ENCODE assay signal across 9 cellular contexts in the genomic region with DNA sequence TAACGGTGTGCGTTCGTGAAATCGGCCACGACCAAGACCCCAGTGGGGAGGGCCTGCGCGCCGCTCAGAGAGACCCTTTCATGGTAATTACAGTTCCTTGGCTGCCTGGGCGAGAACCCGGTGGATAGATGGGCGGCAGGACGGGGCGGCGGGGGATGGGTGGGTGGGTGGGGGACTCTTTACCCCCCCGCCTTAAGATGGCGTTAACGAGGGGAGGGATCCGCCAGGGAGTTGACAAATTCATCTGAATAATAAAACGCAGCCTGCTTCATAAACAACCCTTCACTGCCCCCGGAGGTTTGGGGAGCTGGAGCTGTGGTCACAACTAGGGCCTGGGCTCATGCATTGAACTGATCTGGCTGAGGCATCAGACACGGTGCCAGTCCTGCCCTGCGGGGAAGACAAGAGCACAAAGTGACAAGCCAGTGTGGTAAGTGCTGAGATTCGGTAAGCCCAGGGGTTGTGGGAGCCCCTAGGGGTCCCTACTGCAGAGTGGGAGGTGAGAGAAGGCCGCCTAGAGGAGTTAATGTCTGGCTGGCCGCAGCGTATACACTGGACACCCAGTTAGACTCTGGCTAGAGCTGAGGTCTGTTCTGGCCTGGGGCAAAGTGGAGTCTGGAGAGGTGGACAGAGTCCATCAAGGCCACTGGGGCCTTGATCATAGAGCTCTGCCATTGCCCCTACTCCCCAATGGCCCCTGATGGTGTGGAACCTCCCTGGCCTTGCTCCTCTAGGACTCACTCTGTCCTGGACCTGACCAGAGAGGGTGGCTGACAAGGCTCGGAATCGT. TPM values are rescaled to one million over a fixed set of nuclear protein-coding genes. Genes with fewer than 3 reads are reported as not detected.
DNase-seq lines count a peak whose midpoint lies in the region; ATAC-seq and TF ChIP-seq lines count a peak whose summit lies in the region.
"Had no signal": no experiment of that assay in that cellular context is flagged by ENCODE, and none has a peak within 500 bp of the region (broad histone marks: within the 10 kb centered on the region; RNA-seq: fewer than 3 reads in every experiment).

No MANE protein-coding gene starts in this region.

- H3K27ac ChIP-seq in CD8-positive, alpha-beta T cell (ENCODE audit: low read depth, low read length): no peak overlapping the region
- peak overlapping the region; percentile 93 for H3K27ac ChIP-seq in lower lobe of right lung
- H3K27ac ChIP-seq in tibial nerve: peak overlapping the region; percentile 85 to 98 (median 92)

- H3K27ac Mint-ChIP-seq in CD8-positive, alpha-beta T cell: no peak overlapping the region
- no peak overlapping the region for H3K27ac Mint-ChIP-seq in central memory CD8-positive, alpha-beta T cell (ENCODE audit: low read depth)
- H3K27ac Mint-ChIP-seq: IgD-negative memory B cell had no signal

- no peaks in the 10 kb centered on the region for H3K27me3 ChIP-seq in CD8-positive, alpha-beta T cell (ENCODE audit: insufficient read depth, low read length)
- no peaks in the 10 kb centered on the region for H3K27me3 ChIP-seq in lower lobe of right lung (ENCODE audit: low read depth)
- no peaks in the 10 kb centered on the region for H3K27me3 ChIP-seq in tibial nerve

- peaks cover 36% of the 10 kb centered on the region for H3K27me3 Mint-ChIP-seq in CD8-positive, alpha-beta T cell (ENCODE audit: low read depth)
- peaks cover 50% of the 10 kb centered on the region for H3K27me3 Mint-ChIP-seq in central memory CD8-positive, alpha-beta T cell

- no peaks in the 10 kb centered on the region for H3K36me3 Mint-ChIP-seq in CD8-positive, alpha-beta T cell
- no peaks in the 10 kb centered on the region for H3K36me3 Mint-ChIP-seq in central memory CD8-positive, alpha-beta T cell (ENCODE audit: insufficient read depth)

- no peaks in the 10 kb centered on the region for H3K36me3 ChIP-seq in CD8-positive, alpha-beta T cell (ENCODE audit: insufficient read depth, low read length)
- H3K36me3 ChIP-seq in lower lobe of right lung (no peaks in the 10 kb centered on the region), tibial nerve (no peaks in the 10 kb centered on the region)

- intact Hi-C loops in CD8-positive, alpha-beta T cell (cut with DNase I, micrococcal nuclease): no loop called here
- intact Hi-C loops in lower lobe of right lung (cut with DNase I): no loop called here

- CTCF ChIA-PET in CD8-positive, alpha-beta T cell (lab: Charles Lee): interaction anchor here (1.2 kb wide), 1 partner anchor 587 kb away, joined by 3 read pairs; no protein-coding TSS in a partner anchor

- no peak overlapping the region for H3K4me3 ChIP-seq in CD8-positive, alpha-beta T cell (ENCODE audit: low read depth, low read length)
- H3K4me3 ChIP-seq in NB4 (ENCODE audit: low read depth, low read length): peak overlapping the region; percentile 75
- H3K4me3 ChIP-seq in lower lobe of right lung: peak overlapping the region; percentile 82
- H3K4me3 ChIP-seq in tibial nerve: peak overlapping the region; percentile 59 to 87 (median 80)

- H3K9me3 Mint-ChIP-seq in CD8-positive, alpha-beta T cell: no peaks in the 10 kb centered on the region
- no peaks in the 10 kb centered on the region for H3K9me3 Mint-ChIP-seq in central memory CD8-positive, alpha-beta T cell

- 9% methylated on average over 23 to 28 of the region's 28 CpGs for WGBS in tibial nerve, 2 donors

- H3K9me3 ChIP-seq in CD8-positive, alpha-beta T cell (ENCODE audit: low read length): no peaks in the 10 kb centered on the region
- no peaks in the 10 kb centered on the region for H3K9me3 ChIP-seq in lower lobe of right lung
- no peaks in the 10 kb centered on the region for H3K9me3 ChIP-seq in tibial nerve

- H3K4me1 ChIP-seq in CD8-positive, alpha-beta T cell (ENCODE audit: insufficient read depth, low read length): no peaks in the 10 kb centered on the region
- H3K4me1 ChIP-seq in lower lobe of right lung (peaks cover 24% of the 10 kb centered on the region), tibial nerve (peaks cover 0 to 40% (median 22%) of the 10 kb centered on the region in 4 donors)

- POLR2A ChIA-PET in CD8-positive, alpha-beta T cell (lab: Charles Lee): no interaction called here

- H3K4me1 Mint-ChIP-seq in CD8-positive, alpha-beta T cell (ENCODE audit: low read depth): peaks cover 6% of the 10 kb centered on the region
- peaks cover 5% of the 10 kb centered on the region for H3K4me1 Mint-ChIP-seq in central memory CD8-positive, alpha-beta T cell

- no peak for TF ChIP-seq EP300 in tibial nerve (IDR thresholded peaks at IDR 0.05)

- no peak for TF ChIP-seq CTCF in CD8-positive, alpha-beta T cell (IDR thresholded peaks at IDR 0.05)
- TF ChIP-seq CTCF in NB4 (IDR thresholded peaks at IDR 0.05; ENCODE audit: low read depth, low read length): no peak
- no peak for TF ChIP-seq CTCF in lower lobe of right lung (IDR thresholded peaks at IDR 0.05)
- TF ChIP-seq CTCF in tibial nerve (IDR thresholded peaks at IDR 0.05): no peak

- DNase-seq in CD8-positive, alpha-beta T cell: no peak
- DNase-seq in NB4 (ENCODE audit: low read depth) (peak; percentile 78), lower lobe of right lung (no peak), tibial nerve (ENCODE audit: low spot score in 2 of 2) (no peak), iPS-NIHi11 (ENCODE audit: low spot score) (no peak)
- DNase-seq in central memory CD8-positive, alpha-beta T cell (ENCODE audit: low spot score in 2 of 2): no peak

- TF ChIP-seq POLR2A in NB4 (IDR thresholded peaks at IDR 0.05; ENCODE audit: extremely low read depth, insufficient read length) (no peak), tibial nerve (IDR thresholded peaks at IDR 0.05) (no peak)

- H3K4me3 Mint-ChIP-seq in CD8-positive, alpha-beta T cell: peak overlapping the region; percentile 68
- H3K4me3 Mint-ChIP-seq in central memory CD8-positive, alpha-beta T cell: peak overlapping the region; percentile 11

- no peak for ATAC-seq in CD8-positive, alpha-beta T cell
- ATAC-seq in central memory CD8-positive, alpha-beta T cell (replicated peaks; ENCODE audit: extremely low read depth, poor library complexity, severe bottlenecking): no peak
- ATAC-seq in lower lobe of right lung (peak in 1 of 2 donors; percentile 11), HG02840 (IDR thresholded peaks at IDR 0.05; ENCODE audit: low FRiP score, unreplicated experiment) (no peak), GM19395 (IDR thresholded peaks at IDR 0.05; ENCODE audit: unreplicated experiment) (no peak)

RNA-seq across cellular contexts. Expression of gene MRAS, which starts 0.8 kb away (rescaled TPM):
- not detected for total RNA-seq in CD8-positive, alpha-beta T cell
- total RNA-seq in lower lobe of right lung: 55.4 TPM
- 100 to 1,000 TPM; 107 to 289 (median 171) TPM for total RNA-seq in tibial nerve

RNA-seq across cellular contexts. Expression of gene NME9, which starts 19.5 kb away (rescaled TPM):
- total RNA-seq in CD8-positive, alpha-beta T cell: 1 to 10 TPM in 1 of 2 experiments, not detected in 1; 1.2 TPM
- total RNA-seq in lower lobe of right lung (3.5 TPM), tibial nerve (not detected)

Comparison
In these comparisons a context has a peak if more than half of its experiments do, and no peak if none do; other contexts are left out.
1. RNA of gene MRAS, which starts 0.8 kb away (total RNA-seq): 107 to 289 TPM in tibial nerve and 55.4 TPM in lower lobe of right lung (single experiment); not detected in CD8-positive, alpha-beta T cell; every median in the first group is over 10 times any median in the second.